Comparison of ENCODE assay signal across 9 cellular contexts in the genomic region with DNA sequence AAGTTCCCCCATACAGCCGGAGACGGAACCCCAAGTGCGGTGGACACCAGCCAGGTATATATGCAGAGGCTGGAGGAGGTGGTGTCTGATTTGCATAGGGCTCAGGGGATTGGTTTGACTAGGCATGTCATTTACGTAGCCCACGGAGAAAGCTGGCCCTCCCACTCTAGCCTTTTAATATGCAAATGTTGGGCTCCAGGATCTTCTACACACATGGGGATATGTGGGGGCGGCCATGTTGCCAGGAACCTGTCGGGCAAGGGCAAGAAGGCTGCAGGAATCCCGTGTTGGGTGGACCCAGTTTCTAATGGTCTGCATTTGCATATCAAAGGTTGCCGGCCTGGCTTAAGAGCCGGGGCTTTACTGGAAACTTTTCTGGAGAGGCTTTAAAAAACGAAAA. TPM values are rescaled to one million over a fixed set of nuclear protein-coding genes. Genes with fewer than 3 reads are reported as not detected.
"Had no signal": no experiment of that assay in that cellular context is flagged by ENCODE, and none has a peak within 500 bp of the region (broad histone marks: within the 10 kb centered on the region; RNA-seq: fewer than 3 reads in every experiment).

No MANE protein-coding gene starts in this region.

RNA-seq across cellular contexts. Expression of a gene that starts 57.4 kb away (rescaled TPM):
- total RNA-seq: HepG2, HT-29, IMR-90, M059J, OCI-LY7, PC-3, SK-MEL-5, T-cell had no signal
- polyA plus RNA-seq: HepG2, IMR-90, SK-N-SH had no signal
